In the genomic region with DNA sequence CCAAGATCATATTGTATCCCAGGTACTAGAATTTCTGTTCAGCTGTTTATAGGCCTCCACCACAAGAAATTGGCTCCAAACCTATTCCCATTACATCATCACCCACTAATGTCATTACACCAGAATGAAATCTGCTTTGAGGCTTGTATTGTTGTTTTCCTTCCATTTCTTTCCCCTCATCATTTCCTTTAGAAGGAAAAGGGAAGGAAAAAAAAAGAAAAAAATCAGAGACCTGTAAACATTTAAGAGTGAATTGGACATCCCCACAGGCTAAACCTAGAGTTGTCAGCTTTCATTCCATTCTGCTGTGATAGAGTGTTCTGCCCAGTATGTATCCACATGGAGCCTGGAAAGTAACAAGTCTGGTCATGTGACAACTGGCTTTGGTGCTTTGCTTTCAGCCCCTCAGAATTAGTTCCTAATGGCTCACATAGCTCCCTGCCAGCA, we compare ENCODE assay signal across 11 cellular contexts. TPM values are rescaled to one million over a fixed set of nuclear protein-coding genes. Genes with fewer than 3 reads are reported as not detected.
DNase-seq lines count a peak whose midpoint lies in the region; ATAC-seq, FAIRE-seq and TF ChIP-seq lines count a peak whose summit lies in the region.
"Had no signal": no experiment of that assay in that cellular context is flagged by ENCODE, and none has a peak within 500 bp of the region (broad histone marks: within the 10 kb centered on the region; RNA-seq: fewer than 3 reads in every experiment).

No MANE protein-coding gene starts in this region.

- H3K36me3 ChIP-seq in psoas muscle (ENCODE audit: insufficient read depth in 1 of 2, low read depth in 1 of 2): peaks cover 7 to 21% of the 10 kb centered on the region in 2 donors

- no peak overlapping the region for H3K4me3 ChIP-seq in psoas muscle
- H3K4me3 ChIP-seq: suprapubic skin had no signal

- peak overlapping the region; percentile 77 for H3K27ac ChIP-seq in psoas muscle
- H3K27ac ChIP-seq: suprapubic skin had no signal

- TF ChIP-seq CTCF in psoas muscle (IDR thresholded peaks at IDR 0.05): no peak

- H3K4me1 ChIP-seq in psoas muscle: peaks cover 63% of the 10 kb centered on the region

- ATAC-seq in psoas muscle (peak; percentile 59 to 83 (median 70)), GM18519 (IDR thresholded peaks at IDR 0.05; ENCODE audit: low FRiP score, unreplicated experiment) (no peak)

- DNase-seq in GM12892 (ENCODE audit: insufficient read length): no peak
- DNase-seq in amniotic epithelial cell (ENCODE audit: low read depth): peak; percentile 88
- peak; percentile 55 for DNase-seq in glomerular endothelial cell (ENCODE audit: extremely low read depth, low read depth, low spot score)
- DNase-seq in psoas muscle: no peak
- no peak for DNase-seq in stimulated activated CD4-positive, alpha-beta T cell treated with anti-CD3 and anti-CD28 coated beads, Interleukin-4, amount 100 ng/mL, for 24 hours
- DNase-seq in NCI-H1436 treated with DMSO at 0.1 percent for 48 hours (lab: John Stamatoyannopoulos, UW): no peak
- no peak for DNase-seq in SIG-M5 treated with dmso at 0.1 percent for 504 hours (lab: John Stamatoyannopoulos, UW; ENCODE audit: unreplicated experiment)
- DNase-seq: DMS79, NCI-H2171 treated with DMSO at 0.1 percent for 48 hours had no signal

- peak; percentile 9 for FAIRE-seq in GM12892 (lab: Jason Lieb, UNC)

- intact Hi-C loops in psoas muscle (cut with DNase I): no loop called here

- H3K27me3 ChIP-seq in psoas muscle (ENCODE audit: insufficient read depth in 3 of 3, low read length in 2 of 3): no peaks in the 10 kb centered on the region
- H3K27me3 ChIP-seq: suprapubic skin had no signal

- H3K9me3 ChIP-seq in psoas muscle: no peaks in the 10 kb centered on the region
- H3K9me3 ChIP-seq: suprapubic skin had no signal

- no peak for TF ChIP-seq POLR2A in GM12892 (IDR thresholded peaks at IDR 0.05; ENCODE audit: low read depth, low read length)

RNA-seq across cellular contexts. Expression of a gene that starts 44.6 kb away (rescaled TPM):
- polyA plus RNA-seq in GM12892 (2012; ENCODE audit: missing spikeins): 34.7 TPM
- total RNA-seq in glomerular endothelial cell (32.5 and 37.2 TPM in 2 replicates), psoas muscle (10 to 100 TPM; 45.8 to 67.8 (median 61.1) TPM)
- 10 to 100 TPM; 52.0 to 69.0 (median 58.6) TPM for polyA plus RNA-seq in psoas muscle

RNA-seq across cellular contexts. Expression of a gene that starts 47.5 kb away (rescaled TPM):
- polyA plus RNA-seq in GM12892 (2012; ENCODE audit: missing spikeins): 0.17 TPM
- total RNA-seq in glomerular endothelial cell (0.12 and 0.68 TPM in 2 replicates), psoas muscle (1 to 10 TPM; 4.6 to 9.1 (median 6.3) TPM)
- 1 to 10 TPM; 1.9 to 2.7 (median 2.1) TPM for polyA plus RNA-seq in psoas muscle

Comparison
In these comparisons a context has a peak if more than half of its experiments do, and no peak if none do; other contexts are left out.
1. DNase-seq: peak in amniotic epithelial cell (single experiment) and glomerular endothelial cell (single experiment); none in GM12892 (single experiment), psoas muscle (0 of 2), stimulated activated CD4-positive, alpha-beta T cell treated with anti-CD3 and anti-CD28 coated beads, Interleukin-4, amount 100 ng/mL, for 24 hours (single experiment), NCI-H1436 treated with DMSO at 0.1 percent for 48 hours (single experiment) and SIG-M5 treated with dmso at 0.1 percent for 504 hours (single experiment).